Comparison of ENCODE assay signal across 18 cellular contexts in genomic region chr20:51092238-51092822, GRCh38.
DNase-seq lines count a peak whose midpoint lies in the region; ATAC-seq and TF ChIP-seq lines count a peak whose summit lies in the region.
"Had no signal": no experiment of that assay in that cellular context is flagged by ENCODE, and none has a peak within 500 bp of the region (broad histone marks: within the 10 kb centered on the region; RNA-seq: fewer than 3 reads in every experiment).

No MANE protein-coding gene starts in this region.

- H2AFZ ChIP-seq in mesenchymal stem cell (ENCODE audit: low read depth, low read length) = no peak overlapping the region

- H3K4me3 Mint-ChIP-seq in activated T-cell treated with anti-CD3 and anti-CD28 coated beads, Interleukin-2, amount 50 U/mL, for 72 hours = peak overlapping the region; percentile 43 to 54
- peak overlapping the region; percentile 65 for H3K4me3 Mint-ChIP-seq in activated B cell treated with CpG ODN at 0.5 μM for 24 hours
- H3K4me3 Mint-ChIP-seq in stimulated activated naive B cell treated with anti-CD40 and anti-IgM and Interleukin-4, amounts not matched to agents 10 μg/mL and 1 μg/mL and 100 μg/mL, for 72 hours = peak overlapping the region; percentile 65 to 70
- H3K4me3 Mint-ChIP-seq in activated T-helper 17 cell treated with anti-CD3 and anti-CD28 coated beads, Interleukin-2, amount 50 U/mL, for 72 hours = no peak overlapping the region
- H3K4me3 Mint-ChIP-seq: central memory CD8-positive, alpha-beta T cell had no signal

- H3K4me3 ChIP-seq in mesenchymal stem cell (ENCODE audit: insufficient read depth in 1 of 2, low read depth in 1 of 2, low read length in 2 of 2) = no peak overlapping the region
- H3K4me3 ChIP-seq: Peyer's patch, psoas muscle had no signal

- H2AK5ac ChIP-seq in mesenchymal stem cell (ENCODE audit: low read length, severe bottlenecking) = no peak overlapping the region

- H2BK5ac ChIP-seq in mesenchymal stem cell (ENCODE audit: low read depth, low read length, poor library complexity, severe bottlenecking) = no peak overlapping the region

- ATAC-seq in activated T-cell treated with anti-CD3 and anti-CD28 coated beads, Interleukin-2, amount 50 U/mL, for 72 hours (replicated peaks in 1 of 2) = no peak
- ATAC-seq in activated B cell treated with CpG ODN at 0.5 μM for 24 hours (ENCODE audit: low read depth) = no peak
- ATAC-seq in stimulated activated naive B cell treated with anti-CD40 and anti-IgM and Interleukin-4, amounts not matched to agents 10 μg/mL and 1 μg/mL and 100 μg/mL, for 72 hours (replicated peaks) = peak in 1 of 2 donors; percentile 33
- no peak for ATAC-seq in activated T-helper 17 cell treated with anti-CD3 and anti-CD28 coated beads, Interleukin-2, amount 50 U/mL, for 72 hours (replicated peaks)
- ATAC-seq: foreskin keratinocyte, psoas muscle had no signal

- no peak for DNase-seq in activated T-cell treated with anti-CD3 and anti-CD28 coated beads, Interleukin-2, amount 50 U/mL, for 72 hours
- DNase-seq in activated T-cell treated with anti-CD3 and anti-CD28 coated beads, Interleukin-2, amount 50 U/mL, for 1 hour = no peak
- no peak for DNase-seq in activated B cell treated with CpG ODN at 0.5 μM for 24 hours
- peak; percentile 8 for DNase-seq in mesenchymal stem cell
- no peak for DNase-seq in stimulated activated naive B cell treated with anti-CD40 and anti-IgM and Interleukin-4, amounts not matched to agents 10 μg/mL and 1 μg/mL and 100 μg/mL, for 72 hours
- no peak for DNase-seq in GDM1 (lab: John Stamatoyannopoulos, UW)
- no peak for DNase-seq in activated CD4-positive, alpha-beta T cell treated with anti-CD3 and anti-CD28 coated beads for 1 hour
- DNase-seq: activated CD8-positive, alpha-beta memory T cell treated with anti-CD3 and anti-CD28 coated beads, Interleukin-2, amount 50 U/mL, for 48 hours; activated naive CD4-positive, alpha-beta T cell treated with anti-CD3 and anti-CD28 coated beads, Interleukin-2, amount 50 U/mL, for 16 hours; CD8-positive, alpha-beta memory T cell; foreskin keratinocyte; GF-D8; NCI-H187; NCI-H526 treated with DMSO at 0.1 percent for 48 hours; Peyer's patch; psoas muscle had no signal

- no peaks in the 10 kb centered on the region for H3K36me3 ChIP-seq in mesenchymal stem cell (ENCODE audit: control insufficient read depth in 1 of 2, insufficient read depth in 2 of 2, low read depth in 1 of 2, low read length in 2 of 2)
- H3K36me3 ChIP-seq: Peyer's patch had no signal

- no peak overlapping the region for H3K4me2 ChIP-seq in mesenchymal stem cell (ENCODE audit: low read length, poor library complexity, severe bottlenecking)

- H2BK15ac ChIP-seq in mesenchymal stem cell (ENCODE audit: low read depth, poor library complexity, severe bottlenecking) = no peak overlapping the region

- H3K27me3 Mint-ChIP-seq in activated T-cell treated with anti-CD3 and anti-CD28 coated beads, Interleukin-2, amount 50 U/mL, for 72 hours (ENCODE audit: low read depth) = peaks cover 69% of the 10 kb centered on the region
- H3K27me3 Mint-ChIP-seq in activated B cell treated with CpG ODN at 0.5 μM for 24 hours = peaks cover 25% of the 10 kb centered on the region
- peaks cover 20 to 51% of the 10 kb centered on the region in 2 donors for H3K27me3 Mint-ChIP-seq in stimulated activated naive B cell treated with anti-CD40 and anti-IgM and Interleukin-4, amounts not matched to agents 10 μg/mL and 1 μg/mL and 100 μg/mL, for 72 hours
- H3K27me3 Mint-ChIP-seq in activated T-helper 17 cell treated with anti-CD3 and anti-CD28 coated beads, Interleukin-2, amount 50 U/mL, for 72 hours = peaks cover 62% of the 10 kb centered on the region

- POLR2A ChIA-PET in activated B cell treated with CpG ODN at 0.5 μM for 24 hours (lab: Charles Lee) = interaction anchor here (0.8 kb wide), 1 partner anchor 8 kb away, joined by 3 read pairs; no protein-coding TSS in a partner anchor

- H4K91ac ChIP-seq in mesenchymal stem cell (ENCODE audit: low read length) = no peak overlapping the region

- no peak for TF ChIP-seq CTCF in activated B cell treated with CpG ODN at 0.5 μM for 24 hours (IDR thresholded peaks at IDR 0.05)

- H3K14ac ChIP-seq in mesenchymal stem cell (ENCODE audit: low read length in 2 of 2) = no peak overlapping the region

- H2BK12ac ChIP-seq in mesenchymal stem cell (ENCODE audit: low read length in 2 of 2) = no peak overlapping the region

- H3K36me3 Mint-ChIP-seq in activated T-cell treated with anti-CD3 and anti-CD28 coated beads, Interleukin-2, amount 50 U/mL, for 72 hours (ENCODE audit: insufficient read depth in 2 of 2) = no peaks in the 10 kb centered on the region
- H3K36me3 Mint-ChIP-seq in activated B cell treated with CpG ODN at 0.5 μM for 24 hours (ENCODE audit: low read depth) = no peaks in the 10 kb centered on the region
- H3K36me3 Mint-ChIP-seq in stimulated activated naive B cell treated with anti-CD40 and anti-IgM and Interleukin-4, amounts not matched to agents 10 μg/mL and 1 μg/mL and 100 μg/mL, for 72 hours = no peaks in the 10 kb centered on the region
- no peaks in the 10 kb centered on the region for H3K36me3 Mint-ChIP-seq in activated T-helper 17 cell treated with anti-CD3 and anti-CD28 coated beads, Interleukin-2, amount 50 U/mL, for 72 hours (ENCODE audit: low read depth)
- H3K36me3 Mint-ChIP-seq: CD8-positive, alpha-beta memory T cell had no signal

- H3K4ac ChIP-seq in mesenchymal stem cell (ENCODE audit: low read depth in 1 of 2, low read length in 2 of 2) = no peak overlapping the region

- CTCF ChIA-PET in activated B cell treated with CpG ODN at 0.5 μM for 24 hours (lab: Charles Lee) = interaction anchor here (0.7 kb wide), 1 partner anchor 972 kb away, joined by 3 read pairs; no protein-coding TSS in a partner anchor

- WGBS in mesenchymal stem cell = 14% methylated on average over 7 of the region's 9 CpGs

- no peaks in the 10 kb centered on the region for H3K79me1 ChIP-seq in mesenchymal stem cell (replicated peaks; ENCODE audit: low read length, poor library complexity, severe bottlenecking)

- no peaks in the 10 kb centered on the region for H3K9me3 ChIP-seq in mesenchymal stem cell (ENCODE audit: control insufficient read depth, low read length)
- H3K9me3 ChIP-seq: Peyer's patch, psoas muscle had no signal

- no peak overlapping the region for H4K8ac ChIP-seq in mesenchymal stem cell (ENCODE audit: low read length)

- no peak overlapping the region for H3K18ac ChIP-seq in mesenchymal stem cell (ENCODE audit: low read depth in 1 of 2, low read length in 2 of 2)

- no peak overlapping the region for H2BK120ac ChIP-seq in mesenchymal stem cell (ENCODE audit: low read depth, low read length)

- H3K27ac ChIP-seq in mesenchymal stem cell (ENCODE audit: low read length, poor library complexity, severe bottlenecking) = no peak overlapping the region
- H3K27ac ChIP-seq: foreskin keratinocyte, Peyer's patch, psoas muscle had no signal

- no peaks in the 10 kb centered on the region for H3K9me3 Mint-ChIP-seq in activated T-cell treated with anti-CD3 and anti-CD28 coated beads, Interleukin-2, amount 50 U/mL, for 72 hours
- H3K9me3 Mint-ChIP-seq in activated B cell treated with CpG ODN at 0.5 μM for 24 hours = no peaks in the 10 kb centered on the region
- no peaks in the 10 kb centered on the region for H3K9me3 Mint-ChIP-seq in stimulated activated naive B cell treated with anti-CD40 and anti-IgM and Interleukin-4, amounts not matched to agents 10 μg/mL and 1 μg/mL and 100 μg/mL, for 72 hours
- H3K9me3 Mint-ChIP-seq in activated T-helper 17 cell treated with anti-CD3 and anti-CD28 coated beads, Interleukin-2, amount 50 U/mL, for 72 hours = no peaks in the 10 kb centered on the region
- H3K9me3 Mint-ChIP-seq: CD8-positive, alpha-beta memory T cell; central memory CD8-positive, alpha-beta T cell had no signal

- H3K23ac ChIP-seq in mesenchymal stem cell (ENCODE audit: low read length in 2 of 2) = no peak overlapping the region

- peaks cover 81 to 92% of the 10 kb centered on the region in 2 experiments for H3K27me3 ChIP-seq in mesenchymal stem cell (ENCODE audit: control insufficient read depth in 1 of 2, insufficient read depth in 1 of 2, low read length in 2 of 2)

- no peaks in the 10 kb centered on the region for H3K4me1 ChIP-seq in mesenchymal stem cell (ENCODE audit: control insufficient read depth, insufficient read depth, low read depth, low read length)
- H3K4me1 ChIP-seq: foreskin keratinocyte, psoas muscle had no signal

- intact Hi-C loops in activated B cell treated with CpG ODN at 0.5 μM for 24 hours (cut with micrococcal nuclease) = loop anchor here (5.0 kb wide), 1 partner anchor 70 kb away; the partner anchor contains the start of gene KCNG1

- H3K4me1 Mint-ChIP-seq in activated T-cell treated with anti-CD3 and anti-CD28 coated beads, Interleukin-2, amount 50 U/mL, for 72 hours (ENCODE audit: low read depth) = peaks cover 14% of the 10 kb centered on the region
- H3K4me1 Mint-ChIP-seq in activated B cell treated with CpG ODN at 0.5 μM for 24 hours = peaks cover 45% of the 10 kb centered on the region
- H3K4me1 Mint-ChIP-seq in stimulated activated naive B cell treated with anti-CD40 and anti-IgM and Interleukin-4, amounts not matched to agents 10 μg/mL and 1 μg/mL and 100 μg/mL, for 72 hours = peaks cover 26 to 52% of the 10 kb centered on the region in 2 donors
- peaks cover 4% of the 10 kb centered on the region for H3K4me1 Mint-ChIP-seq in activated T-helper 17 cell treated with anti-CD3 and anti-CD28 coated beads, Interleukin-2, amount 50 U/mL, for 72 hours

- no peak overlapping the region for H3K27ac Mint-ChIP-seq in activated T-cell treated with anti-CD3 and anti-CD28 coated beads, Interleukin-2, amount 50 U/mL, for 72 hours
- peak overlapping the region; percentile 57 for H3K27ac Mint-ChIP-seq in activated B cell treated with CpG ODN at 0.5 μM for 24 hours
- H3K27ac Mint-ChIP-seq in stimulated activated naive B cell treated with anti-CD40 and anti-IgM and Interleukin-4, amounts not matched to agents 10 μg/mL and 1 μg/mL and 100 μg/mL, for 72 hours = peak overlapping the region; percentile 71
- H3K27ac Mint-ChIP-seq in activated T-helper 17 cell treated with anti-CD3 and anti-CD28 coated beads, Interleukin-2, amount 50 U/mL, for 72 hours = no peak overlapping the region
- H3K27ac Mint-ChIP-seq: CD8-positive, alpha-beta memory T cell had no signal

- no peak overlapping the region for H3K9ac ChIP-seq in mesenchymal stem cell (ENCODE audit: low read length)

Comparison
In these comparisons a context has a peak if more than half of its experiments do, and no peak if none do; other contexts are left out.
1. H3K27ac Mint-ChIP-seq: peak in activated B cell treated with CpG ODN at 0.5 μM for 24 hours (single experiment) and stimulated activated naive B cell treated with anti-CD40 and anti-IgM and Interleukin-4, amounts not matched to agents 10 μg/mL and 1 μg/mL and 100 μg/mL, for 72 hours (single experiment); none in activated T-cell treated with anti-CD3 and anti-CD28 coated beads, Interleukin-2, amount 50 U/mL, for 72 hours (single experiment) and activated T-helper 17 cell treated with anti-CD3 and anti-CD28 coated beads, Interleukin-2, amount 50 U/mL, for 72 hours (single experiment).